Comparison of ENCODE assay signal across 15 cellular contexts in the genomic region with DNA sequence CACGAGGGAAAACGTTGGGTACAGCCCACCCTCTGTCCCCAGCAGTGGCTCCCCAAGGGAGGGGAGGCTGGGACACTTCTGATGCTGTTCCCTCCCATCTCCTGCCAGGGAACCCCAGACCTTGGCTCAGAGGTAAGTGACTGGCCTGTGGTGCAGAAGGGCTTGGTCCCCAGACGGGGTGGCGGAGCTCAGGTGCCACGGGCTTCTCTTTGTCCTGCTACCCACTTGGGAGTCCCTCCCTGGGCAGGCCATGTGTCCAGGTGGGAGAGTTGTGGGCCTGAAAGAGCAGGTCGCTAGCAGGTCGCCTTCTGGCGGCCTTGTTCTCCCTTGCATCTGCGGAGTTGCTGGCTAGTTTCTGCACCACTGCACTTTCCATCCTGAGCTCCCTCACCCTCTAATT.
"Had no signal": no experiment of that assay in that cellular context is flagged by ENCODE, and none has a peak within 500 bp of the region (broad histone marks: within the 10 kb centered on the region; RNA-seq: fewer than 3 reads in every experiment).

No MANE protein-coding gene starts in this region.

- H3K4me3 ChIP-seq: esophagus muscularis mucosa, lung, mucosa of descending colon, sigmoid colon, suprapubic skin, upper lobe of left lung had no signal

- H3K27me3 ChIP-seq: esophagus muscularis mucosa, sigmoid colon, suprapubic skin, upper lobe of left lung had no signal

- ATAC-seq: activated CD4-positive, alpha-beta T cell treated with anti-CD3 and anti-CD28 coated beads for 36 hours; left cardiac atrium; mucosa of descending colon; natural killer cell had no signal

- H3K9me3 ChIP-seq: esophagus muscularis mucosa, mucosa of descending colon, sigmoid colon, suprapubic skin, upper lobe of left lung had no signal

- DNase-seq: activated CD4-positive, alpha-beta memory T cell treated with anti-CD3 and anti-CD28 coated beads, Interleukin-2, amount 10 ng/mL, durations not matched to agents 7 days and 5 days; activated CD4-positive, alpha-beta T cell treated with anti-CD3 and anti-CD28 coated beads for 36 hours; immature natural killer cell; left cardiac atrium; mucosa of descending colon; natural killer cell; sigmoid colon; stimulated activated CD4-positive, alpha-beta T cell treated with anti-CD3 and anti-CD28 coated beads, Interleukin-12 subunit alpha, Interleukin-12 subunit beta, amount 100 ng/mL, for 4 hours; stimulated activated naive CD4-positive, alpha-beta T cell treated with Interleukin-2 at 50 U/mL for 16 hours; T-cell; T1000; upper lobe of left lung had no signal

- H3K27ac ChIP-seq: esophagus muscularis mucosa, sigmoid colon, suprapubic skin, upper lobe of left lung had no signal
